In the genomic region with DNA sequence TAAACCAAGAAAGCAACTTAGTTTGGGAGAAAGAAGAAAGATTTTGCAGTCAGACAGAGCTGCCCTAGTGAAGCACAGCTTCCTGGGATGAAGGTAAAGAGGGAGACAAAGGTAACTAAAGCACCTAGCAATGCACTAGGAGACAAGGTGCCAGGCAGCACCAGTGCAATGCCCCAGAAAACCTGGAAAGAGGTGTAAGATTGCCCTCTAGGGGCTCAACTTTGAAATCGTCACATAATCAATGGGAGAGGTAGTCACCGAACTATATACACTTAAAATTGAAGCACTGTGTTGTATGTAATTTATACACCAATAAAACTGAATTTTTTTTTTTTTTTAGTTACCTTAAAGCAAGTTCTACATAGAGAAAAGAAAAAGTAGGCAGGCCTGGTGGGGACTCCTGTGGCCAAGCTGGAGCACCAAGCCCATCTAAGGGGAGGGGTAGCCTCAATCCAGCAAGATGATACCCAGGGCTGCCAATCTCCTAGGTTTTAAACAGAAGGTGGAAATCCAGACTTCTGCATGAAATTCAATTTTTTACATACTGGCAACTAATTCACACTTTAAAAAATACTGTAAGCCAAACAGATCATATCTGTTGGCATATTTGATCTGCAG, we compare ENCODE assay signal across 8 cellular contexts. TPM values are rescaled to one million over a fixed set of nuclear protein-coding genes. Genes with fewer than 3 reads are reported as not detected.
A peak's percentile ranks its signal among the peaks of the same experiment; 100 is the strongest.
DNase-seq lines count a peak whose midpoint lies in the region; ATAC-seq and TF ChIP-seq lines count a peak whose summit lies in the region.

No MANE protein-coding gene starts in this region.

- POLR2A ChIA-PET in MCF 10A (lab: Yijun Ruan, JAX) = interaction anchor here (0.6 to 4.2 kb wide), 20 partner anchors 11 to 755 kb away, joined by 3 to 65 read pairs (median 4); partner anchors contain the start of gene FBXW2

- peaks cover 49% of the 10 kb centered on the region for H3K36me3 Mint-ChIP-seq in MCF 10A (ENCODE audit: insufficient read depth, unreplicated experiment)

- intact Hi-C loops in MCF 10A (cut with micrococcal nuclease) = loop anchor here (1.0 to 10.0 kb wide), 5 partner anchors 55 to 1154 kb away; no protein-coding TSS in a partner anchor

- TF ChIP-seq CTCF in GM12875 (IDR thresholded peaks at IDR 0.05; ENCODE audit: borderline replicate concordance, insufficient read depth, low read depth, low read length) (peak; percentile 23; the same call in 1 of the 2 replicates), MCF 10A (IDR thresholded peaks at IDR 0.05; ENCODE audit: unreplicated experiment) (peak; percentile 65)

- no peaks in the 10 kb centered on the region for H3K9me3 Mint-ChIP-seq in MCF 10A (ENCODE audit: unreplicated experiment)

- CTCF ChIA-PET in MCF 10A (lab: Yijun Ruan, JAX) = interaction anchor here (0.6 to 7.1 kb wide), 52 partner anchors 8 to 1162 kb away, joined by 3 to 38 read pairs (median 4); no protein-coding TSS in a partner anchor

- H3K27me3 Mint-ChIP-seq in MCF 10A (ENCODE audit: insufficient read depth, unreplicated experiment) = no peaks in the 10 kb centered on the region

- TSS peak; percentile 59 for BruUV-seq in MCF 10A (replicated peaks; lab: Mats Ljungman, UMichigan)

- H3K27ac Mint-ChIP-seq in MCF 10A (ENCODE audit: low read depth, unreplicated experiment) = peak overlapping the region; percentile 89

- peaks cover 28% of the 10 kb centered on the region for H3K4me1 Mint-ChIP-seq in MCF 10A (ENCODE audit: insufficient read depth, unreplicated experiment)

- DNase-seq in 8988T = peak; percentile 20
- peak; percentile 72 for DNase-seq in NCI-H2171 treated with DMSO at 0.1 percent for 48 hours (lab: John Stamatoyannopoulos, UW)
- DNase-seq in MCF 10A (ENCODE audit: unreplicated experiment) = peak; percentile 81
- DNase-seq in lung microvascular endothelial cell (ENCODE audit: low read depth in 2 of 2) = peak; percentile 39 to 63
- no peak for DNase-seq in GOT3 (lab: John Stamatoyannopoulos, UW)
- no peak for DNase-seq in stimulated activated CD4-positive, alpha-beta T cell treated with anti-CD3 and anti-CD28 coated beads, Interleukin-2, amount 100 ng/mL, for 24 hours

- no peak overlapping the region for H3K4me3 ChIP-seq in GM12875 (ENCODE audit: low read depth, low read length)

- ATAC-seq in GM19452 (IDR thresholded peaks at IDR 0.05; ENCODE audit: unreplicated experiment) = no peak

- H3K4me3 Mint-ChIP-seq in MCF 10A (ENCODE audit: unreplicated experiment) = peak overlapping the region; percentile 74

RNA-seq across cellular contexts. Expression of gene CDK5RAP2, which starts 48.2 kb away (rescaled TPM):
- total RNA-seq in MCF 10A (2022) (43.4 and 50.0 TPM in 2 replicates), lung microvascular endothelial cell (13.1 and 15.9 TPM in 2 replicates)

Comparison
In these comparisons a context has a peak if more than half of its experiments do, and no peak if none do; other contexts are left out.
1. DNase-seq: peak in 8988T (single experiment), NCI-H2171 treated with DMSO at 0.1 percent for 48 hours (single experiment), MCF 10A (single experiment) and lung microvascular endothelial cell (2 of 2); none in GOT3 (single experiment) and stimulated activated CD4-positive, alpha-beta T cell treated with anti-CD3 and anti-CD28 coated beads, Interleukin-2, amount 100 ng/mL, for 24 hours (0 of 2).